9 cellular contexts compared by ENCODE assay signal in genomic region chr14:49977126-49977841, GRCh38.
DNase-seq lines count a peak whose midpoint lies in the region; ATAC-seq and TF ChIP-seq lines count a peak whose summit lies in the region.
"Had no signal": no experiment of that assay in that cellular context is flagged by ENCODE, and none has a peak within 500 bp of the region (broad histone marks: within the 10 kb centered on the region; RNA-seq: fewer than 3 reads in every experiment).

No MANE protein-coding gene starts in this region.

- H3K27ac Mint-ChIP-seq in stimulated activated effector memory CD8-positive, alpha-beta T cell treated with anti-CD3 and anti-CD28 coated beads, Interleukin-12 subunit alpha, Interleukin-12 subunit beta, amount 100 ng/mL, for 72 hours: peak overlapping the region; percentile 72

- peaks cover 78% of the 10 kb centered on the region for H3K4me1 Mint-ChIP-seq in stimulated activated effector memory CD8-positive, alpha-beta T cell treated with anti-CD3 and anti-CD28 coated beads, Interleukin-12 subunit alpha, Interleukin-12 subunit beta, amount 100 ng/mL, for 72 hours

- H4K20me1 ChIP-seq in Loucy (ENCODE audit: insufficient read depth, low read length, poor library complexity, severe bottlenecking) (no peaks in the 10 kb centered on the region), smooth muscle cell (ENCODE audit: low read depth) (no peaks in the 10 kb centered on the region)

- peaks cover 29% of the 10 kb centered on the region for H3K4me1 ChIP-seq in Loucy (ENCODE audit: insufficient read depth, low read length, poor library complexity, severe bottlenecking)
- H3K4me1 ChIP-seq in smooth muscle cell (ENCODE audit: low read depth): no peaks in the 10 kb centered on the region

- H3F3A ChIP-seq in Loucy (ENCODE audit: low read depth) (no peaks in the 10 kb centered on the region), smooth muscle cell (ENCODE audit: low read depth) (peaks cover 11% of the 10 kb centered on the region)

- H3K9ac ChIP-seq in Loucy (ENCODE audit: low read depth, low read length, poor library complexity, severe bottlenecking) (peak overlapping the region; percentile 7), smooth muscle cell (ENCODE audit: low read depth) (no peak overlapping the region)

- H3K9me3 ChIP-seq in Loucy (ENCODE audit: insufficient read depth, low read depth, low read length) (no peaks in the 10 kb centered on the region), smooth muscle cell (replicated peaks; ENCODE audit: low read depth) (no peaks in the 10 kb centered on the region)
- H3K9me3 ChIP-seq: neutrophil had no signal

- H3K36me3 ChIP-seq in Loucy (ENCODE audit: insufficient read depth, low read length): no peaks in the 10 kb centered on the region
- no peaks in the 10 kb centered on the region for H3K36me3 ChIP-seq in smooth muscle cell (ENCODE audit: low read depth)
- H3K36me3 ChIP-seq: neutrophil had no signal

- 97% methylated on average over 5 of the region's 5 CpGs for WGBS in smooth muscle cell (ENCODE audit: low lambda C conversion rate)

- H3K4me2 ChIP-seq in Loucy (ENCODE audit: low read depth, low read length, poor library complexity, severe bottlenecking): peak overlapping the region; percentile 52
- no peak overlapping the region for H3K4me2 ChIP-seq in smooth muscle cell

- no peak overlapping the region for H3K27ac ChIP-seq in smooth muscle cell (ENCODE audit: low read depth)
- H3K27ac ChIP-seq: neutrophil had no signal

- H3K79me2 ChIP-seq in Loucy (ENCODE audit: insufficient read depth, low read length) (no peaks in the 10 kb centered on the region), smooth muscle cell (ENCODE audit: low read depth) (no peaks in the 10 kb centered on the region)

- H3K9me2 ChIP-seq in Loucy (replicated peaks; ENCODE audit: low read depth, low read length): no peaks in the 10 kb centered on the region

- peak; percentile 77 for ATAC-seq in GM21529 (IDR thresholded peaks at IDR 0.05; ENCODE audit: unreplicated experiment)
- ATAC-seq in stimulated activated effector memory CD8-positive, alpha-beta T cell treated with anti-CD3 and anti-CD28 coated beads, Interleukin-12 subunit alpha, Interleukin-12 subunit beta, amount 100 ng/mL, for 72 hours: peak; percentile 80

- peak overlapping the region; percentile 41 for H3K4me3 Mint-ChIP-seq in stimulated activated effector memory CD8-positive, alpha-beta T cell treated with anti-CD3 and anti-CD28 coated beads, Interleukin-12 subunit alpha, Interleukin-12 subunit beta, amount 100 ng/mL, for 72 hours

- DNase-seq in GDM1 (lab: John Stamatoyannopoulos, UW): peak; percentile 49
- DNase-seq in activated effector memory CD4-positive, alpha-beta T cell treated with anti-CD3 and anti-CD28 coated beads, Interleukin-2, amount 50 U/mL, for 16 hours: peak; percentile 81
- no peak for DNase-seq in stimulated activated effector memory CD8-positive, alpha-beta T cell treated with anti-CD3 and anti-CD28 coated beads, Interleukin-12 subunit alpha, Interleukin-12 subunit beta, amount 100 ng/mL, for 72 hours (ENCODE audit: low spot score in 2 of 2)
- no peak for DNase-seq in NCI-H1694 treated with DMSO at 0.1 percent for 48 hours (lab: John Stamatoyannopoulos, UW)
- DNase-seq in smooth muscle cell (lab: John Stamatoyannopoulos, UW; ENCODE audit: unreplicated experiment): no peak
- DNase-seq in islet precursor cell: no peak

- H2AFZ ChIP-seq in Loucy (ENCODE audit: low read length): peak overlapping the region; percentile 99
- H2AFZ ChIP-seq in smooth muscle cell (ENCODE audit: low read depth): no peak overlapping the region

- H3K4me3 ChIP-seq in Loucy (ENCODE audit: low read length, poor library complexity, severe bottlenecking) (peak overlapping the region; percentile 19), smooth muscle cell (no peak overlapping the region)

- TF ChIP-seq CTCF in Loucy (conservative IDR thresholded peaks at IDR 0.05; ENCODE audit: low read length) (no peak), smooth muscle cell (IDR thresholded peaks at IDR 0.05; ENCODE audit: borderline replicate concordance, insufficient read depth, poor library complexity, severe bottlenecking) (no peak)

- no peaks in the 10 kb centered on the region for H3K9me3 Mint-ChIP-seq in stimulated activated effector memory CD8-positive, alpha-beta T cell treated with anti-CD3 and anti-CD28 coated beads, Interleukin-12 subunit alpha, Interleukin-12 subunit beta, amount 100 ng/mL, for 72 hours

- H3K27me3 ChIP-seq in Loucy (ENCODE audit: insufficient read depth, low read length, poor library complexity, severe bottlenecking): no peaks in the 10 kb centered on the region
- no peaks in the 10 kb centered on the region for H3K27me3 ChIP-seq in smooth muscle cell (ENCODE audit: low read depth)
- H3K27me3 ChIP-seq: neutrophil had no signal

- peaks cover 26% of the 10 kb centered on the region for H3K36me3 Mint-ChIP-seq in stimulated activated effector memory CD8-positive, alpha-beta T cell treated with anti-CD3 and anti-CD28 coated beads, Interleukin-12 subunit alpha, Interleukin-12 subunit beta, amount 100 ng/mL, for 72 hours

Comparison
In these comparisons a context has a peak if more than half of its experiments do, and no peak if none do; other contexts are left out.
1. DNase-seq: peak in GDM1 (single experiment) and activated effector memory CD4-positive, alpha-beta T cell treated with anti-CD3 and anti-CD28 coated beads, Interleukin-2, amount 50 U/mL, for 16 hours (single experiment); none in stimulated activated effector memory CD8-positive, alpha-beta T cell treated with anti-CD3 and anti-CD28 coated beads, Interleukin-12 subunit alpha, Interleukin-12 subunit beta, amount 100 ng/mL, for 72 hours (0 of 2), NCI-H1694 treated with DMSO at 0.1 percent for 48 hours (single experiment), smooth muscle cell (single experiment) and islet precursor cell (single experiment).